Comparison of ENCODE assay signal across 8 cellular contexts in genomic region chr19:13894552-13894951, GRCh38. TPM values are rescaled to one million over a fixed set of nuclear protein-coding genes. Genes with fewer than 3 reads are reported as not detected.
"Had no signal": no experiment of that assay in that cellular context is flagged by ENCODE, and none has a peak within 500 bp of the region (broad histone marks: within the 10 kb centered on the region; RNA-seq: fewer than 3 reads in every experiment).

No MANE protein-coding gene starts in this region.

- DNase-seq: H9, HCEC 1CT, IMR-90, KG1 had no signal

- H3K4me3 ChIP-seq: GM23338, K562 had no signal

- ATAC-seq: GM23338, K562 had no signal

RNA-seq across cellular contexts. Expression of gene NANOS3, which starts 17.6 kb away (rescaled TPM):
- total RNA-seq: GM23338, H1, H9, HT-29, IMR-90, K562 had no signal
